2 cellular contexts compared by ENCODE assay signal in the genomic region with DNA sequence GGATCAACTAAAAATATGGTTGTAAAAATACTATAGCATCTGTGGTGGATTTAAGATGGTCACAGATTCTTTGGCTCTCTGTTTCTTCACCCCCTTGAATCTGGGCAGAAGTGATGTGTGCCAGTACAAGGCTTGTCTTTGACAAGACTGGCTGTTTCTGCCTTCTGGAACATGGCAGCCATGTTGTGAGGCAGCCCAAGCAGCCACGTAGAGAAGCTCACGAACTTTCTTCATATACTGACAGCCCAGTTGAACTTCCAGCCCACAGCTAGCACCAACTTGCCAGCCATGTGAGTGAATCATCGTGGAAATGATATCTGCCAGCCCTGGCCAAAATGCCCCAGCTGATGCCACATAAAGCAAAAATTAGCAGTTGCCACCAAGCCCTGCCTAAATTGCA.
TF ChIP-seq lines count a peak whose summit lies in the region.

No MANE protein-coding gene starts in this region.

TF ChIP-seq in HepG2, 621 proteins besides CTCF, POLR2A, EP300 and RAD21:
- TF ChIP-seq ZBTB40 (IDR thresholded peaks at IDR 0.05) (no peak), ZBTB40 (CRISPR knock-in tag; IDR thresholded peaks at IDR 0.05) (no peak), NR1H2 (CRISPR knock-in tag; IDR thresholded peaks at IDR 0.05; ENCODE audit: borderline replicate concordance, low read depth) (no peak), SP2 (CRISPR knock-in tag; IDR thresholded peaks at IDR 0.05) (no peak), HMG20B (CRISPR knock-in tag; conservative IDR thresholded peaks at IDR 0.05) (no peak), ZMYM3 (CRISPR knock-in tag; IDR thresholded peaks at IDR 0.05) (no peak), YY1 (IDR thresholded peaks at IDR 0.05; ENCODE audit: insufficient read depth, insufficient replicate concordance, low read depth, low read length) (peak; percentile 13), SIX4 (CRISPR knock-in tag; IDR thresholded peaks at IDR 0.05) (no peak)
- TF ChIP-seq, protein P1, sequence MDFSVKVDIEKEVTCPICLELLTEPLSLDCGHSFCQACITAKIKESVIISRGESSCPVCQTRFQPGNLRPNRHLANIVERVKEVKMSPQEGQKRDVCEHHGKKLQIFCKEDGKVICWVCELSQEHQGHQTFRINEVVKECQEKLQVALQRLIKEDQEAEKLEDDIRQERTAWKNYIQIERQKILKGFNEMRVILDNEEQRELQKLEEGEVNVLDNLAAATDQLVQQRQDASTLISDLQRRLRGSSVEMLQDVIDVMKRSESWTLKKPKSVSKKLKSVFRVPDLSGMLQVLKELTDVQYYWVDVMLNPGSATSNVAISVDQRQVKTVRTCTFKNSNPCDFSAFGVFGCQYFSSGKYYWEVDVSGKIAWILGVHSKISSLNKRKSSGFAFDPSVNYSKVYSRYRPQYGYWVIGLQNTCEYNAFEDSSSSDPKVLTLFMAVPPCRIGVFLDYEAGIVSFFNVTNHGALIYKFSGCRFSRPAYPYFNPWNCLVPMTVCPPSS (IDR thresholded peaks at IDR 0.05): no peak

TF ChIP-seq in H1, 55 proteins besides CTCF, POLR2A, EP300 and RAD21:
- TF ChIP-seq SIRT6 (IDR thresholded peaks at IDR 0.05; ENCODE audit: low read length) (no peak), YY1 (IDR thresholded peaks at IDR 0.05; ENCODE audit: low read depth, low read length) (peak; percentile 70)
